ENCODE assay signal across 34 cellular contexts in the genomic region with DNA sequence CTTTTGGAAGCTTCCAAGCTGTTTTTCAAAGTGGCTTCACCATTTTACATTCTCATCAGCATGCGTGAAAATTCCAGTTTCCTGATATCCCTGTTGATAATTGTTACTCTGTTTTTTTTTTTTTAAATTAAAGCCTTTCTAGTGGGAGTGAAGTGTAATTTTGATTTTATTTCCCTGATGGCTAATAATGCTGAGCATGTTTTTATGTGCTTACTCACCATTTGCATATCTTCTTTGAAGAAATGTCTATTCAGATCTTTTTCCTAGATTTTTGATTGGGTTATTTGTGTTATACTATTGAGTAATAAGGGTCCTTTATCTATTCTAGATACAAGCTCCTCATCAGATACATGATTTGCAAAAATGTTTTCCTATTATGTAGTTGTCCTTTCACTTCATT.
"Had no signal": no experiment of that assay in that cellular context is flagged by ENCODE, and none has a peak within 500 bp of the region (broad histone marks: within the 10 kb centered on the region; RNA-seq: fewer than 3 reads in every experiment).

No MANE protein-coding gene starts in this region.

- DNase-seq: Karpas-422, Kasumi-1, MG63, MM.1S, MV-4-11, NCI-H1048, NCI-H1092, NCI-H1092 treated with DMSO at 0.1 percent for 48 hours, NCI-H1105, NCI-H1105 treated with DMSO at 0.1 percent for 48 hours, NCI-H1417, NCI-H1417 treated with DMSO at 0.1 percent for 48 hours, NCI-H1436, NCI-H1436 treated with DMSO at 0.1 percent for 48 hours, NCI-H146, NCI-H1694, NCI-H1694 treated with DMSO at 0.1 percent for 48 hours, NCI-H187, NCI-H187 treated with DMSO at 0.1 percent for 48 hours, NCI-H1930, NCI-H2029, NCI-H2029 treated with DMSO at 0.1 percent for 48 hours, NCI-H2081, NCI-H2081 treated with DMSO at 0.1 percent for 48 hours, NCI-H2107, NCI-H2171, NCI-H2171 treated with DMSO at 0.1 percent for 48 hours, NCI-H2227 treated with DMSO at 0.1 percent for 48 hours, NCI-H226, NCI-H345, NCI-H446, NCI-H446 treated with DMSO at 0.1 percent for 48 hours, NCI-H510A, NCI-H510A treated with DMSO at 0.1 percent for 48 hours had no signal

- H3K4me3 ChIP-seq: MG63 had no signal

- H3K36me3 ChIP-seq: MG63 had no signal

- H3K9me3 ChIP-seq: MG63 had no signal
